1 cellular context compared by ENCODE assay signal in the genomic region with DNA sequence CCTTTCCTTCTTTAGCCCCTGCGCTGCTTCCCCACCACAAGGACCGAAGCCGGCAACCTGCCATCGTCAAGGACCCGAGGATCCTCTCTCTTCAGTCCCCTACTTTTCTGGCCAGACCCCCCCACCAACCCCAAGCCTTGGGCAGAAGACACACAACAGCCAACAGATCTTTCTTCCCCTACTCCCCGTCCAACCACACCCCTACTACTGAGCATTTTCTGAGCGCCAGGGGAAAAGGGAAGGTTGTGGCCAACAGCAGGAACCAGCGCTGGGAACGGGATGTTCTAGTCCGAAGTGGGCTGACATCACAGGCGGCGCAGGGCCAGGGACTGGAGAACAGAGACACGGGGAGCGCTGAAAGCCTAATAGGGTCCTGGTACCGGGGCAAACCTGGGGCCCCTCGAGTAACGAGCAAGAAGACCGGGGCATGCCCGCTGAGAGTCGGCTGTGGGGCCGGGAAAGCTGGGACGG.
TF ChIP-seq lines count a peak whose summit lies in the region.

No MANE protein-coding gene starts in this region.

TF ChIP-seq in endothelial cell of umbilical vein, 7 proteins besides CTCF, POLR2A, EP300 and RAD21:
- TF ChIP-seq EZH2 (IDR thresholded peaks at IDR 0.05; ENCODE audit: borderline replicate concordance, low read depth, low read length, severe bottlenecking) (no peak), POLR2AphosphoS5 (IDR thresholded peaks at IDR 0.05; ENCODE audit: insufficient read depth, low read depth, low read length) (no peak), FOS (IDR thresholded peaks at IDR 0.05; ENCODE audit: borderline replicate concordance, insufficient read depth, low read length) (no peak), MYC (IDR thresholded peaks at IDR 0.05; ENCODE audit: low read depth, low read length) (no peak), JUN (IDR thresholded peaks at IDR 0.05; ENCODE audit: borderline replicate concordance, insufficient read depth, insufficient read length, low read depth) (no peak), GATA2 (IDR thresholded peaks at IDR 0.05; ENCODE audit: insufficient read depth, insufficient read length, low read depth, low read length) (no peak), MAX (IDR thresholded peaks at IDR 0.05; ENCODE audit: insufficient read depth, insufficient read length) (no peak)
